Comparison of ENCODE assay signal across 8 cellular contexts in genomic region chr5:141617682-141618029, GRCh38. TPM values are rescaled to one million over a fixed set of nuclear protein-coding genes. Genes with fewer than 3 reads are reported as not detected.
DNase-seq lines count a peak whose midpoint lies in the region; ATAC-seq and TF ChIP-seq lines count a peak whose summit lies in the region.

No MANE protein-coding gene starts in this region.

- peak overlapping the region; percentile 98 for H3K4me3 ChIP-seq in CD8-positive, alpha-beta memory T cell (ENCODE audit: low read length)
- H3K4me3 ChIP-seq in duodenal mucosa (ENCODE audit: low read depth in 1 of 2, low read length in 2 of 2) (peak overlapping the region; percentile 77 to 78), neural progenitor cell (peak overlapping the region; percentile 99)

- H2AFZ ChIP-seq in neural progenitor cell (replicated peaks), result no peak overlapping the region

- H3K79me2 ChIP-seq in neural progenitor cell (ENCODE audit: low read depth), result peaks cover 59% of the 10 kb centered on the region

- peak overlapping the region; percentile 82 for H3K27ac ChIP-seq in CD8-positive, alpha-beta memory T cell (ENCODE audit: low read depth, low read length)
- H3K27ac ChIP-seq in duodenal mucosa (ENCODE audit: low read depth, low read length), result peak overlapping the region; percentile 87
- H3K27ac ChIP-seq in neural progenitor cell, result no peak overlapping the region

- peaks cover 51% of the 10 kb centered on the region for H3K4me1 ChIP-seq in CD8-positive, alpha-beta memory T cell (ENCODE audit: insufficient read depth, low read length)
- H3K4me1 ChIP-seq in duodenal mucosa (ENCODE audit: control insufficient read depth in 1 of 2, insufficient read depth in 2 of 2, low read length in 2 of 2) (peaks cover 32 to 34% of the 10 kb centered on the region in 2 donors), neural progenitor cell (peaks cover 40% of the 10 kb centered on the region)

- peak overlapping the region; percentile 94 for H3K4me2 ChIP-seq in neural progenitor cell

- H3K4me1 Mint-ChIP-seq in CD8-positive, alpha-beta memory T cell, result peaks cover 47 to 53% (median 48%) of the 10 kb centered on the region in 3 donors
- peaks cover 32% of the 10 kb centered on the region for H3K4me1 Mint-ChIP-seq in neural progenitor cell

- peak in 1 of 5 donors; percentile 34 for DNase-seq in CD8-positive, alpha-beta memory T cell
- DNase-seq in NCI-H526 (lab: John Stamatoyannopoulos, UW) (peak; percentile 46 to 50), neural progenitor cell (ENCODE audit: low spot score) (peak; percentile 18), NCI-H187 (lab: John Stamatoyannopoulos, UW) (no peak)

- H3K9me3 ChIP-seq in CD8-positive, alpha-beta memory T cell (ENCODE audit: low read length), result no peaks in the 10 kb centered on the region
- H3K9me3 ChIP-seq in duodenal mucosa (ENCODE audit: control insufficient read depth in 1 of 2, low read length in 2 of 2) (no peaks in the 10 kb centered on the region), neural progenitor cell (ENCODE audit: low read depth) (no peaks in the 10 kb centered on the region)

- CTCF ChIA-PET in CD8-positive, alpha-beta memory T cell (lab: Charles Lee), result interaction anchor here (1.4 to 13.2 kb wide), 6 partner anchors 14 to 53 kb away, joined by 3 to 318 read pairs (median 71); partner anchors contain the start of genes HDAC3 and RELL2

- TF ChIP-seq CTCF in neural progenitor cell (IDR thresholded peaks at IDR 0.05), result no peak

- H3K9me3 Mint-ChIP-seq in CD8-positive, alpha-beta memory T cell, result no peaks in the 10 kb centered on the region
- no peaks in the 10 kb centered on the region for H3K9me3 Mint-ChIP-seq in neural progenitor cell

- POLR2A ChIA-PET in CD8-positive, alpha-beta memory T cell (lab: Charles Lee), result interaction anchor here (1.3 to 4.6 kb wide), 4 partner anchors 11 to 28 kb away, joined by 3 to 70 read pairs (median 46); partner anchors contain the start of genes HDAC3 and RELL2

- no peaks in the 10 kb centered on the region for H3K27me3 ChIP-seq in CD8-positive, alpha-beta memory T cell (ENCODE audit: insufficient read depth, low read length, poor library complexity, severe bottlenecking)
- H3K27me3 ChIP-seq in duodenal mucosa (ENCODE audit: control insufficient read depth in 1 of 2, insufficient read depth in 2 of 2, low read length in 2 of 2) (no peaks in the 10 kb centered on the region), neural progenitor cell (no peaks in the 10 kb centered on the region)

- H3K36me3 Mint-ChIP-seq in CD8-positive, alpha-beta memory T cell, result peaks cover 0 to 51% (median 6%) of the 10 kb centered on the region in 3 donors
- peaks cover 19% of the 10 kb centered on the region for H3K36me3 Mint-ChIP-seq in neural progenitor cell

- peaks cover 19% of the 10 kb centered on the region for H3K36me3 ChIP-seq in CD8-positive, alpha-beta memory T cell (ENCODE audit: insufficient read depth, low read length)
- H3K36me3 ChIP-seq in duodenal mucosa (ENCODE audit: control insufficient read depth in 1 of 2, insufficient read depth in 2 of 2, low read length in 2 of 2) (peaks cover 5 to 27% of the 10 kb centered on the region in 2 donors), neural progenitor cell (no peaks in the 10 kb centered on the region)

- peaks cover 36% of the 10 kb centered on the region for H3F3A ChIP-seq in neural progenitor cell (ENCODE audit: low read depth)

- peaks cover 9% of the 10 kb centered on the region for H4K20me1 ChIP-seq in neural progenitor cell (ENCODE audit: low read depth)

- ATAC-seq in GM18517 (IDR thresholded peaks at IDR 0.05; ENCODE audit: unreplicated experiment), result no peak
- no peak for ATAC-seq in GM21360 (IDR thresholded peaks at IDR 0.05; ENCODE audit: unreplicated experiment)
- ATAC-seq in GM21717 (IDR thresholded peaks at IDR 0.05; ENCODE audit: unreplicated experiment), result no peak

- H3K9ac ChIP-seq in duodenal mucosa (ENCODE audit: low read depth in 1 of 2, low read length in 2 of 2) (peak overlapping the region; percentile 76 to 84), neural progenitor cell (peak overlapping the region; percentile 73)

- peak overlapping the region; percentile 95 to 100 (median 97) for H3K4me3 Mint-ChIP-seq in CD8-positive, alpha-beta memory T cell
- H3K4me3 Mint-ChIP-seq in neural progenitor cell, result peak overlapping the region; percentile 92

- peak overlapping the region; percentile 91 to 99 (median 94) for H3K27ac Mint-ChIP-seq in CD8-positive, alpha-beta memory T cell
- no peak overlapping the region for H3K27ac Mint-ChIP-seq in neural progenitor cell

- no peaks in the 10 kb centered on the region for H3K27me3 Mint-ChIP-seq in CD8-positive, alpha-beta memory T cell
- peaks cover 5% of the 10 kb centered on the region for H3K27me3 Mint-ChIP-seq in neural progenitor cell (ENCODE audit: insufficient read depth, low read depth)

RNA-seq across cellular contexts. Expression of gene DIAPH1, which starts 1.1 kb away (rescaled TPM):
- total RNA-seq in CD8-positive, alpha-beta memory T cell, result 100 to 1,000 TPM; 212 to 217 TPM
- 151 TPM for polyA plus RNA-seq in CD8-positive, alpha-beta memory T cell
- total RNA-seq in neural progenitor cell (ENCODE audit: low replicate concordance), result 20.4 and 30.8 TPM in 2 replicates

RNA-seq across cellular contexts. Expression of gene HDAC3, which starts 19.0 kb away (rescaled TPM):
- total RNA-seq in CD8-positive, alpha-beta memory T cell, result 10 to 100 TPM; 74.8 to 78.6 TPM
- 92.8 TPM for polyA plus RNA-seq in CD8-positive, alpha-beta memory T cell
- 57.3 and 83.2 TPM in 2 replicates for total RNA-seq in neural progenitor cell (ENCODE audit: low replicate concordance)

RNA-seq across cellular contexts. Expression of gene RELL2, which starts 19.1 kb away (rescaled TPM):
- total RNA-seq in CD8-positive, alpha-beta memory T cell, result 10 to 100 TPM; 24.8 to 26.2 TPM
- polyA plus RNA-seq in CD8-positive, alpha-beta memory T cell, result 3.7 TPM
- 0.30 and 3.9 TPM in 2 replicates for total RNA-seq in neural progenitor cell (ENCODE audit: low replicate concordance)

RNA-seq across cellular contexts. Expression of gene FCHSD1, which starts 33.6 kb away (rescaled TPM):
- 10 to 100 TPM; 31.1 to 33.7 TPM for total RNA-seq in CD8-positive, alpha-beta memory T cell
- 14.6 TPM for polyA plus RNA-seq in CD8-positive, alpha-beta memory T cell
- total RNA-seq in neural progenitor cell (ENCODE audit: low replicate concordance), result 8.7 and 17.6 TPM in 2 replicates

Comparison
In these comparisons a context has a peak if more than half of its experiments do, and no peak if none do; other contexts are left out.
1. DNase-seq: peak in NCI-H526 (2 of 2) and neural progenitor cell (single experiment); none in NCI-H187 (0 of 2).
2. Peak in every context shown above with its lines, with median percentiles within 50 percentile points of each other: H3K4me3 ChIP-seq.